ENCODE assay signal across 12 cellular contexts in genomic region chr3:58051196-58051595, GRCh38. TPM values are rescaled to one million over a fixed set of nuclear protein-coding genes. Genes with fewer than 3 reads are reported as not detected.
DNase-seq lines count a peak whose midpoint lies in the region; ATAC-seq and TF ChIP-seq lines count a peak whose summit lies in the region.
"Had no signal": no experiment of that assay in that cellular context is flagged by ENCODE, and none has a peak within 500 bp of the region (broad histone marks: within the 10 kb centered on the region; RNA-seq: fewer than 3 reads in every experiment).

No MANE protein-coding gene starts in this region.

- POLR2A ChIA-PET in PC-9 (lab: Charles Lee; ENCODE audit: unreplicated experiment) (no interaction called here), GM10248 (lab: Yijun Ruan, JAX) (no interaction called here)

- peak; percentile 38 for ATAC-seq in esophagus mucosa
- ATAC-seq: naive thymus-derived CD4-positive, alpha-beta T cell had no signal

- H3K4me2 ChIP-seq in PC-9: peak overlapping the region; percentile 78

- H3K79me2 ChIP-seq in PC-9 (ENCODE audit: low read depth): peaks cover 95% of the 10 kb centered on the region

- H3K4me1 ChIP-seq in PC-9 (replicated peaks; ENCODE audit: insufficient read depth) (peaks cover 72% of the 10 kb centered on the region), rectal smooth muscle tissue (ENCODE audit: control insufficient read depth, insufficient read depth, low read length) (peaks cover 35% of the 10 kb centered on the region)

- H3K9me3 ChIP-seq in PC-9 (ENCODE audit: insufficient read depth, low read depth): no peaks in the 10 kb centered on the region
- H3K9me3 ChIP-seq in WERI-Rb-1 (ENCODE audit: severe bottlenecking): no peaks in the 10 kb centered on the region

- CTCF ChIA-PET in PC-9 (lab: Charles Lee): interaction anchor here (0.7 kb wide), 1 partner anchor 31 kb away, joined by 7 read pairs; no protein-coding TSS in a partner anchor
- CTCF ChIA-PET in GM10248 (lab: Yijun Ruan, JAX): no interaction called here

- DNase-seq in ELF-1 (ENCODE audit: low read depth, low spot score) (peak; percentile 63), PC-9 (peak; percentile 72 to 84), GM10248 (ENCODE audit: extremely low spot score) (no peak), iPS-NIHi11 (ENCODE audit: low spot score) (no peak), WERI-Rb-1 (no peak)
- no peak for DNase-seq in activated CD4-positive, alpha-beta T cell treated with anti-CD3 and anti-CD28 coated beads, Interleukin-2, amount 50 U/mL, for 48 hours
- DNase-seq: amygdala; naive thymus-derived CD4-positive, alpha-beta T cell; SHP77 treated with DMSO at 0.1 percent for 48 hours; stimulated activated naive CD4-positive, alpha-beta T cell had no signal

- no peak overlapping the region for H3K9ac ChIP-seq in rectal smooth muscle tissue (ENCODE audit: low read length)

- peaks cover 40% of the 10 kb centered on the region; the same call in 1 of the 2 replicates for H4K20me1 ChIP-seq in PC-9 (ENCODE audit: insufficient read depth)

- no TSS peak for BruUV-seq in PC-9 (replicated peaks; lab: Mats Ljungman, UMichigan)

- H2AFZ ChIP-seq in PC-9: no peak overlapping the region

- no peaks in the 10 kb centered on the region for H3K36me3 ChIP-seq in PC-9 (ENCODE audit: low read depth)
- H3K36me3 ChIP-seq in rectal smooth muscle tissue (ENCODE audit: control insufficient read depth, insufficient read depth, low read length): no peaks in the 10 kb centered on the region
- no peaks in the 10 kb centered on the region for H3K36me3 ChIP-seq in WERI-Rb-1

- H3K27ac ChIP-seq in PC-9: peak overlapping the region; percentile 99
- H3K27ac ChIP-seq in rectal smooth muscle tissue (ENCODE audit: low read depth, low read length): peak overlapping the region; percentile 92
- no peak overlapping the region for H3K27ac ChIP-seq in WERI-Rb-1

- TF ChIP-seq CTCF in PC-9 (conservative IDR thresholded peaks at IDR 0.05) (no peak), GM10248 (IDR thresholded peaks at IDR 0.05; ENCODE audit: control extremely low read depth, extremely low read depth, low read depth, missing control alignments) (no peak), WERI-Rb-1 (IDR thresholded peaks at IDR 0.05; ENCODE audit: low read depth, low read length) (no peak)

- intact Hi-C loops in PC-9 (cut with micrococcal nuclease; ENCODE audit: unreplicated experiment): loop anchor here (2.0 to 5.0 kb wide), 2 partner anchors 34 to 61 kb away; no protein-coding TSS in a partner anchor

- H3K27me3 ChIP-seq in PC-9 (ENCODE audit: insufficient read depth, low read depth): no peaks in the 10 kb centered on the region
- no peaks in the 10 kb centered on the region for H3K27me3 ChIP-seq in rectal smooth muscle tissue (ENCODE audit: control insufficient read depth, insufficient read depth, low read length)
- H3K27me3 ChIP-seq in WERI-Rb-1 (ENCODE audit: insufficient read depth, low read depth, severe bottlenecking): no peaks in the 10 kb centered on the region

- H3K4me3 ChIP-seq in PC-9 (peak overlapping the region; percentile 11; the same call in 1 of the 2 replicates), rectal smooth muscle tissue (ENCODE audit: low read length) (no peak overlapping the region), WERI-Rb-1 (ENCODE audit: low read depth, low read length) (no peak overlapping the region)

- H3F3A ChIP-seq in PC-9 (ENCODE audit: insufficient read depth, low read depth): peaks cover 79% of the 10 kb centered on the region

- no peaks in the 10 kb centered on the region for H3K9me2 ChIP-seq in PC-9 (ENCODE audit: insufficient read depth)

RNA-seq across cellular contexts. Expression of gene FLNB, which starts 43.0 kb away (rescaled TPM):
- total RNA-seq in PC-9 (2021) (349 and 361 TPM in 2 replicates), esophagus mucosa (124 TPM)

Comparison
In these comparisons a context has a peak if more than half of its experiments do, and no peak if none do; other contexts are left out.
1. DNase-seq: peak in ELF-1 (single experiment) and PC-9 (2 of 2); none in activated CD4-positive, alpha-beta T cell treated with anti-CD3 and anti-CD28 coated beads, Interleukin-2, amount 50 U/mL, for 48 hours (0 of 2), GM10248 (single experiment), iPS-NIHi11 (single experiment) and WERI-Rb-1 (single experiment).